9 cellular contexts compared by ENCODE assay signal in genomic region chr16:15768201-15768600, GRCh38.
"Had no signal": no experiment of that assay in that cellular context is flagged by ENCODE, and none has a peak within 500 bp of the region (broad histone marks: within the 10 kb centered on the region; RNA-seq: fewer than 3 reads in every experiment).

No MANE protein-coding gene starts in this region.

- H3K36me3 ChIP-seq: HAP-1 had no signal

- H3K4me3 Mint-ChIP-seq: HFFc6, IgD-negative memory B cell had no signal

- ATAC-seq: HCT116, HepG2 had no signal

- H3K4me3 ChIP-seq: GM23248, HAP-1 had no signal

- H3K9me3 ChIP-seq: HAP-1 had no signal

- H3K27ac ChIP-seq: GM23248, HL-60 had no signal

- DNase-seq: GM23248, GOT3, H7, HFFc6 had no signal

- H3K27ac Mint-ChIP-seq: HFFc6 had no signal

- H3K9me3 Mint-ChIP-seq: HFFc6 had no signal
